10 cellular contexts compared by ENCODE assay signal in genomic region chr1:16984717-16985116, GRCh38. TPM values are rescaled to one million over a fixed set of nuclear protein-coding genes. Genes with fewer than 3 reads are reported as not detected.
DNase-seq lines count a peak whose midpoint lies in the region; ATAC-seq and TF ChIP-seq lines count a peak whose summit lies in the region.
"Had no signal": no experiment of that assay in that cellular context is flagged by ENCODE, and none has a peak within 500 bp of the region (broad histone marks: within the 10 kb centered on the region; RNA-seq: fewer than 3 reads in every experiment).

No MANE protein-coding gene starts in this region.

- peaks cover 25% of the 10 kb centered on the region for H3K27me3 Mint-ChIP-seq in T-helper 2 cell treated with Interferon-gamma antibody and Interleukin-4, amounts not matched to agents 5 μg/mL and 100 μg/mL, for 36 hours (ENCODE audit: low read depth)

- no peaks in the 10 kb centered on the region for H3K9me3 Mint-ChIP-seq in T-helper 2 cell treated with Interferon-gamma antibody and Interleukin-4, amounts not matched to agents 5 μg/mL and 100 μg/mL, for 36 hours
- H3K9me3 Mint-ChIP-seq: neural progenitor cell had no signal

- CTCF ChIA-PET in HEK293 (lab: Yijun Ruan, JAX), result interaction anchor here (3.5 kb wide), 1 partner anchor 18 kb away, joined by 15 read pairs; no protein-coding TSS in a partner anchor

- ATAC-seq in body of pancreas, result no peak

- 64 to 70% methylated on average over 7 of the region's 7 CpGs for WGBS in body of pancreas, 2 donors
- WGBS in testis, 2 donors, result 60 to 68% methylated on average over 4 to 7 of the region's 7 CpGs

- H3K36me3 Mint-ChIP-seq in T-helper 2 cell treated with Interferon-gamma antibody and Interleukin-4, amounts not matched to agents 5 μg/mL and 100 μg/mL, for 36 hours (ENCODE audit: low read depth), result peaks cover 5% of the 10 kb centered on the region

- H3K9me3 ChIP-seq in HEK293 (ENCODE audit: control insufficient read depth, insufficient read depth, low read depth, low read length), result no peaks in the 10 kb centered on the region
- no peaks in the 10 kb centered on the region for H3K9me3 ChIP-seq in body of pancreas
- no peaks in the 10 kb centered on the region for H3K9me3 ChIP-seq in testis

- POLR2A ChIA-PET in HEK293 (lab: Yijun Ruan, JAX), result interaction anchor here (0.5 to 1.1 kb wide), 4 partner anchors 9 to 56 kb away, joined by 3 to 10 read pairs (median 4); no protein-coding TSS in a partner anchor

- TF ChIP-seq POLR2A in body of pancreas (IDR thresholded peaks at IDR 0.05) (no peak), testis (IDR thresholded peaks at IDR 0.05) (no peak)

- peaks cover 0 to 40% of the 10 kb centered on the region in 2 experiments; a peak in 2 of 3 replicates for H3K36me3 ChIP-seq in HEK293 (ENCODE audit: control insufficient read depth in 2 of 2, insufficient read depth in 1 of 2, low read length in 2 of 2)
- peaks cover 8 to 9% of the 10 kb centered on the region in 2 donors for H3K36me3 ChIP-seq in body of pancreas (replicated peaks in 1 of 2; ENCODE audit: insufficient read depth in 1 of 2, low read depth in 2 of 2)
- no peaks in the 10 kb centered on the region for H3K36me3 ChIP-seq in testis (ENCODE audit: low read depth, missing control alignments)
- H3K36me3 ChIP-seq: neural progenitor cell had no signal

- TF ChIP-seq CTCF in HEK293 (tag by site-specific recombination; IDR thresholded peaks at IDR 0.05) (no peak), body of pancreas (IDR thresholded peaks at IDR 0.05) (no peak), testis (IDR thresholded peaks at IDR 0.05) (no peak), GM20000 (IDR thresholded peaks at IDR 0.05; ENCODE audit: extremely low read depth, missing control alignments) (no peak)

- no peak overlapping the region for H3K4me3 Mint-ChIP-seq in T-helper 2 cell treated with Interferon-gamma antibody and Interleukin-4, amounts not matched to agents 5 μg/mL and 100 μg/mL, for 36 hours
- H3K4me3 Mint-ChIP-seq: neural progenitor cell had no signal

- intact Hi-C loops in body of pancreas (cut with DNase I), result no loop called here
- intact Hi-C loops in testis (cut with DNase I; ENCODE audit: low total_unique reads), result no loop called here

- H3K4me1 Mint-ChIP-seq in T-helper 2 cell treated with Interferon-gamma antibody and Interleukin-4, amounts not matched to agents 5 μg/mL and 100 μg/mL, for 36 hours (ENCODE audit: low read depth), result peaks cover 3% of the 10 kb centered on the region

- H3K27ac ChIP-seq in HEK293 (ENCODE audit: extremely low read depth, low read depth, low read length) (no peak overlapping the region), body of pancreas (peak overlapping the region in 1 of 4 donors; percentile 6), testis (peak overlapping the region in 1 of 2 donors; percentile 56)
- H3K27ac ChIP-seq: neural progenitor cell had no signal

- H3K27ac Mint-ChIP-seq in T-helper 2 cell treated with Interferon-gamma antibody and Interleukin-4, amounts not matched to agents 5 μg/mL and 100 μg/mL, for 36 hours, result no peak overlapping the region
- H3K27ac Mint-ChIP-seq: neural progenitor cell had no signal

- H3K27me3 ChIP-seq in body of pancreas, result no peaks in the 10 kb centered on the region
- no peaks in the 10 kb centered on the region for H3K27me3 ChIP-seq in testis
- H3K27me3 ChIP-seq: neural progenitor cell had no signal

- DNase-seq in body of pancreas (peak in 3 of 4 donors; percentile 30 to 40 (median 39)), hepatic stellate cell (ENCODE audit: low spot score) (peak; percentile 47), testis (peak; percentile 74), GM20000 (ENCODE audit: low spot score) (no peak), DMS153 (lab: John Stamatoyannopoulos, UW) (no peak), NAMALWA (ENCODE audit: low spot score) (no peak)
- DNase-seq in T-helper 2 cell treated with Interferon-gamma antibody and Interleukin-4, amounts not matched to agents 5 μg/mL and 100 μg/mL, for 36 hours (ENCODE audit: low spot score), result no peak
- DNase-seq: SHP77 treated with DMSO at 0.1 percent for 48 hours had no signal

- H3K4me3 ChIP-seq in HEK293 (ENCODE audit: low read depth, low read length) (no peak overlapping the region), body of pancreas (no peak overlapping the region), testis (no peak overlapping the region)
- H3K4me3 ChIP-seq: neural progenitor cell had no signal

- H3K4me1 ChIP-seq in HEK293 (ENCODE audit: control insufficient read depth, insufficient read depth, low read length) (no peaks in the 10 kb centered on the region), body of pancreas (peaks cover 6% of the 10 kb centered on the region), testis (no peaks in the 10 kb centered on the region)

TF ChIP-seq in HEK293, 187 proteins besides CTCF, POLR2A, EP300 and RAD21:
- peak; percentile 61 for TF ChIP-seq PRDM10 (tag by site-specific recombination; IDR thresholded peaks at IDR 0.05)
- TF ChIP-seq ZBTB20 (tag by site-specific recombination; IDR thresholded peaks at IDR 0.05), result peak; percentile 58
- TF ChIP-seq, protein P1, sequence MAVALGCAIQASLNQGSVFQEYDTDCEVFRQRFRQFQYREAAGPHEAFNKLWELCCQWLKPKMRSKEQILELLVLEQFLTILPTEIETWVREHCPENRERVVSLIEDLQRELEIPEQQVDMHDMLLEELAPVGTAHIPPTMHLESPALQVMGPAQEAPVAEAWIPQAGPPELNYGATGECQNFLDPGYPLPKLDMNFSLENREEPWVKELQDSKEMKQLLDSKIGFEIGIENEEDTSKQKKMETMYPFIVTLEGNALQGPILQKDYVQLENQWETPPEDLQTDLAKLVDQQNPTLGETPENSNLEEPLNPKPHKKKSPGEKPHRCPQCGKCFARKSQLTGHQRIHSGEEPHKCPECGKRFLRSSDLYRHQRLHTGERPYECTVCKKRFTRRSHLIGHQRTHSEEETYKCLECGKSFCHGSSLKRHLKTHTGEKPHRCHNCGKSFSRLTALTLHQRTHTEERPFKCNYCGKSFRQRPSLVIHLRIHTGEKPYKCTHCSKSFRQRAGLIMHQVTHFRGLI (tag by site-specific recombination; IDR thresholded peaks at IDR 0.05), result peak; percentile 64; the same call in 1 of the 2 replicates
- TF ChIP-seq, protein P2, sequence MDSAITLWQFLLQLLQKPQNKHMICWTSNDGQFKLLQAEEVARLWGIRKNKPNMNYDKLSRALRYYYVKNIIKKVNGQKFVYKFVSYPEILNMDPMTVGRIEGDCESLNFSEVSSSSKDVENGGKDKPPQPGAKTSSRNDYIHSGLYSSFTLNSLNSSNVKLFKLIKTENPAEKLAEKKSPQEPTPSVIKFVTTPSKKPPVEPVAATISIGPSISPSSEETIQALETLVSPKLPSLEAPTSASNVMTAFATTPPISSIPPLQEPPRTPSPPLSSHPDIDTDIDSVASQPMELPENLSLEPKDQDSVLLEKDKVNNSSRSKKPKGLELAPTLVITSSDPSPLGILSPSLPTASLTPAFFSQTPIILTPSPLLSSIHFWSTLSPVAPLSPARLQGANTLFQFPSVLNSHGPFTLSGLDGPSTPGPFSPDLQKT (IDR thresholded peaks at IDR 0.05; ENCODE audit: borderline replicate concordance, low read depth, low read length), result no peak
- 0 out of 2 replicates have a peak, but pooled peaks have one; percentile 52 for TF ChIP-seq ZIC2 (tag by site-specific recombination; IDR thresholded peaks at IDR 0.05)

RNA-seq across cellular contexts. Expression of gene MFAP2, which starts 4.3 kb away (rescaled TPM):
- total RNA-seq in body of pancreas, result 10 to 100 TPM in 1 of 2 donors, 1 to 10 TPM in 1; 1.3 to 13.5 TPM
- total RNA-seq in testis, result 10 to 100 TPM in 1 of 2 donors, 1 to 10 TPM in 1; 7.9 to 18.7 TPM
- 22.0 TPM for polyA plus RNA-seq in testis (ENCODE audit: insufficient read depth, low read depth, low replicate concordance)

RNA-seq across cellular contexts. Expression of gene ATP13A2, which starts 27.0 kb away (rescaled TPM):
- total RNA-seq in body of pancreas (10 to 100 TPM; 56.8 to 61.0 TPM), testis (10 to 100 TPM; 42.4 to 45.6 TPM)
- polyA plus RNA-seq in testis (ENCODE audit: insufficient read depth, low read depth, low replicate concordance), result 36.9 TPM

Comparison
In these comparisons a context has a peak if more than half of its experiments do, and no peak if none do; other contexts are left out.
1. DNase-seq: peak in body of pancreas (3 of 4), hepatic stellate cell (single experiment) and testis (single experiment); none in GM20000 (single experiment), T-helper 2 cell treated with Interferon-gamma antibody and Interleukin-4, amounts not matched to agents 5 μg/mL and 100 μg/mL, for 36 hours (single experiment), DMS153 (single experiment) and NAMALWA (single experiment).